Comparison of ENCODE assay signal across 8 cellular contexts in genomic region chr11:121466063-121466794, GRCh38. TPM values are rescaled to one million over a fixed set of nuclear protein-coding genes. Genes with fewer than 3 reads are reported as not detected.
A peak's percentile ranks its signal among the peaks of the same experiment; 100 is the strongest.
DNase-seq lines count a peak whose midpoint lies in the region; ATAC-seq and TF ChIP-seq lines count a peak whose summit lies in the region.

No MANE protein-coding gene starts in this region.

- intact Hi-C loops in aorta (cut with DNase I): no loop called here

- H2BK12ac ChIP-seq in neuronal stem cell (ENCODE audit: low read length): no peak overlapping the region

- H2BK5ac ChIP-seq in neuronal stem cell (ENCODE audit: low read length): no peak overlapping the region

- H3K36me3 Mint-ChIP-seq in activated T-cell treated with anti-CD3 and anti-CD28 coated beads, Interleukin-2, amount 50 U/mL, for 4 hours (ENCODE audit: insufficient read depth): peaks cover 15% of the 10 kb centered on the region

- H2BK15ac ChIP-seq in neuronal stem cell (ENCODE audit: low read length): peak overlapping the region; percentile 19

- H3K9me3 ChIP-seq in neuronal stem cell (replicated peaks in 1 of 2; ENCODE audit: control insufficient read depth in 2 of 2, insufficient read depth in 1 of 2, low read depth in 1 of 2, low read length in 2 of 2) (no peaks in the 10 kb centered on the region), aorta (ENCODE audit: control insufficient read depth, low read length) (no peaks in the 10 kb centered on the region)

- TF ChIP-seq CTCF in foreskin fibroblast (IDR thresholded peaks at IDR 0.05; ENCODE audit: low read depth, low read length): no peak

- H3K27me3 ChIP-seq in neuronal stem cell (ENCODE audit: control insufficient read depth in 3 of 3, insufficient read depth in 3 of 3, low read depth in 1 of 3, low read length in 3 of 3) (no peaks in the 10 kb centered on the region), aorta (ENCODE audit: control insufficient read depth in 1 of 2, insufficient read depth in 2 of 2, low read length in 1 of 2) (no peaks in the 10 kb centered on the region)

- H3K79me1 ChIP-seq in neuronal stem cell (ENCODE audit: low read depth, low read length): no peaks in the 10 kb centered on the region

- no peak overlapping the region for H3K4ac ChIP-seq in neuronal stem cell (ENCODE audit: low read length)

- no peaks in the 10 kb centered on the region for H3K27me3 Mint-ChIP-seq in activated T-cell treated with anti-CD3 and anti-CD28 coated beads, Interleukin-2, amount 50 U/mL, for 4 hours (ENCODE audit: low read depth)

- H2BK120ac ChIP-seq in neuronal stem cell (ENCODE audit: low read depth, low read length): no peak overlapping the region

- H2AFZ ChIP-seq in neuronal stem cell (ENCODE audit: low read length): no peak overlapping the region

- no peak overlapping the region for H4K91ac ChIP-seq in neuronal stem cell (ENCODE audit: low read depth, low read length, poor library complexity)

- H3K4me2 ChIP-seq in neuronal stem cell (ENCODE audit: insufficient read depth, low read length, poor library complexity, severe bottlenecking): no peak overlapping the region

- H4K8ac ChIP-seq in neuronal stem cell (ENCODE audit: low read depth, low read length): no peak overlapping the region

- WGBS in neuronal stem cell (ENCODE audit: extremely low coverage in 2 of 2, insufficient read length in 2 of 2, insufficient replicate concordance in 1 of 2), 2 donors: no CpG with 5 or more reads among the region's 8 CpGs
- 45 to 54% methylated on average over 8 of the region's 8 CpGs for WGBS in aorta, 2 donors

- H3K23ac ChIP-seq in neuronal stem cell (ENCODE audit: low read depth, low read length, poor library complexity): no peak overlapping the region

- ATAC-seq in activated T-cell treated with anti-CD3 and anti-CD28 coated beads, Interleukin-2, amount 50 U/mL, for 4 hours: peak in 1 of 2 donors; percentile 3
- ATAC-seq in aorta (ENCODE audit: low FRiP score) (peak; percentile 89), GM19463 (IDR thresholded peaks at IDR 0.05; ENCODE audit: unreplicated experiment) (no peak)

- H3K36me3 ChIP-seq in neuronal stem cell (replicated peaks in 1 of 2; ENCODE audit: control insufficient read depth in 2 of 2, insufficient read depth in 2 of 2, low read length in 2 of 2) (peaks cover 2 to 16% of the 10 kb centered on the region in 2 donors), aorta (ENCODE audit: control insufficient read depth in 1 of 2, insufficient read depth in 2 of 2, low read length in 1 of 2) (no peaks in the 10 kb centered on the region)

- no peaks in the 10 kb centered on the region for H3K9me3 Mint-ChIP-seq in activated T-cell treated with anti-CD3 and anti-CD28 coated beads, Interleukin-2, amount 50 U/mL, for 4 hours

- peak overlapping the region; percentile 36 for H3K18ac ChIP-seq in neuronal stem cell (ENCODE audit: low read length)

- H3K4me1 Mint-ChIP-seq in activated T-cell treated with anti-CD3 and anti-CD28 coated beads, Interleukin-2, amount 50 U/mL, for 4 hours (ENCODE audit: low read depth): peaks cover 95% of the 10 kb centered on the region

- no peak overlapping the region for H3K9ac ChIP-seq in neuronal stem cell (ENCODE audit: low read depth, low read length, poor library complexity)

- H3K27ac ChIP-seq in neuronal stem cell (replicated peaks; ENCODE audit: low read length) (no peak overlapping the region), aorta (ENCODE audit: low read depth in 1 of 2, low read length in 2 of 2) (peak overlapping the region in 1 of 2 donors; percentile 85)

- no peak overlapping the region for H3K14ac ChIP-seq in neuronal stem cell (ENCODE audit: low read length)

- H3K4me1 ChIP-seq in neuronal stem cell (ENCODE audit: control insufficient read depth in 2 of 2, insufficient read depth in 1 of 2, low read depth in 1 of 2, low read length in 2 of 2) (peaks cover 14 to 18% of the 10 kb centered on the region in 2 donors), aorta (ENCODE audit: control insufficient read depth in 1 of 2, insufficient read depth in 2 of 2, low read length in 2 of 2) (peaks cover 2 to 4% of the 10 kb centered on the region in 2 donors)

- H3K4me3 ChIP-seq in foreskin fibroblast (ENCODE audit: low read depth in 1 of 2, low read length in 2 of 2) (no peak overlapping the region), neuronal stem cell (ENCODE audit: low read length in 2 of 2) (no peak overlapping the region), aorta (ENCODE audit: low read length in 2 of 2) (no peak overlapping the region)

- H2AK5ac ChIP-seq in neuronal stem cell (ENCODE audit: low read depth, low read length): no peak overlapping the region

- peak overlapping the region; percentile 67 for H3K4me3 Mint-ChIP-seq in activated T-cell treated with anti-CD3 and anti-CD28 coated beads, Interleukin-2, amount 50 U/mL, for 4 hours

- DNase-seq in activated T-cell treated with anti-CD3 and anti-CD28 coated beads for 24 hours (ENCODE audit: low read depth) (peak; percentile 44), activated T-cell treated with anti-CD3 and anti-CD28 coated beads for 4 hours (no peak), NCI-H2227 (lab: John Stamatoyannopoulos, UW; ENCODE audit: unreplicated experiment) (peak; percentile 63), foreskin fibroblast (peak; percentile 91 to 97), neuronal stem cell (ENCODE audit: low spot score) (no peak), aorta (peak; percentile 95 to 96)
- DNase-seq in activated T-cell treated with anti-CD3 and anti-CD28 coated beads, Interleukin-2, amount 50 U/mL, for 4 hours: peak; percentile 29

RNA-seq across cellular contexts. Expression of gene SORL1, which starts 14.1 kb away (rescaled TPM):
- 10 to 100 TPM; 21.3 to 25.6 (median 21.3) TPM for total RNA-seq in activated T-cell treated with anti-CD3 and anti-CD28 coated beads, Interleukin-2, amount 50 U/mL, for 4 hours
- polyA plus RNA-seq in neuronal stem cell (2013, experiment 1 of 2): 6.7 TPM
- polyA plus RNA-seq in neuronal stem cell (2013, experiment 2 of 2): 6.7 TPM
- total RNA-seq in aorta: 10 to 100 TPM; 34.0 to 37.2 TPM
- polyA plus RNA-seq in aorta: 1 to 10 TPM in 1 of 2 donors, under 1 TPM in 1; 0.79 to 2.5 TPM

Comparison
In these comparisons a context has a peak if more than half of its experiments do, and no peak if none do; other contexts are left out.
1. DNase-seq: peak in activated T-cell treated with anti-CD3 and anti-CD28 coated beads for 24 hours (single experiment), NCI-H2227 (single experiment), activated T-cell treated with anti-CD3 and anti-CD28 coated beads, Interleukin-2, amount 50 U/mL, for 4 hours (single experiment), foreskin fibroblast (2 of 2) and aorta (2 of 2); none in activated T-cell treated with anti-CD3 and anti-CD28 coated beads for 4 hours (single experiment) and neuronal stem cell (single experiment).